In genomic region chr19:2702170-2703076, GRCh38 we compare ENCODE assay signal across 8 cellular contexts. TPM values are rescaled to one million over a fixed set of nuclear protein-coding genes. Genes with fewer than 3 reads are reported as not detected.
DNase-seq lines count a peak whose midpoint lies in the region; ATAC-seq and TF ChIP-seq lines count a peak whose summit lies in the region.

Gene GNG7, minus strand, starts transcription at chr19:2702694. Its CDS starts 182,006 bp downstream, at chr19:2520688.

- POLR2A ChIA-PET in A673 (lab: Charles Lee; ENCODE audit: low non-redundant PET) (no interaction called here), PC-3 (lab: Charles Lee; ENCODE audit: unreplicated experiment) (no interaction called here)

- peak within 1 kb of the TSS; percentile 25; the same call in 1 of the 2 replicates for H3K9ac ChIP-seq in PC-3 (ENCODE audit: low read length)

- no peaks in the 10 kb centered on the region for H3K9me2 ChIP-seq in PC-3 (replicated peaks; ENCODE audit: low read length)

- 8 to 11% methylated on average over 10 of the region's 77 CpGs for WGBS in esophagus squamous epithelium, 2 donors

- no peak within 1 kb of the TSS for H3K27ac ChIP-seq in A673 (ENCODE audit: low read depth, low read length, poor library complexity, severe bottlenecking)
- no peak within 1 kb of the TSS for H3K27ac ChIP-seq in PC-3 (ENCODE audit: low read length)
- peak within 1 kb of the TSS in 3 of 4 donors; percentile 75 to 81 (median 78) for H3K27ac ChIP-seq in esophagus squamous epithelium
- no peak within 1 kb of the TSS for H3K27ac ChIP-seq in muscle layer of duodenum (ENCODE audit: low read length)

- peaks cover 25% of the 10 kb centered on the region for H3K27me3 ChIP-seq in A673 (replicated peaks; ENCODE audit: insufficient read depth, low read depth, low read length, poor library complexity)
- H3K27me3 ChIP-seq in PC-3 (ENCODE audit: low read length): no peaks in the 10 kb centered on the region
- H3K27me3 ChIP-seq in esophagus squamous epithelium: peaks cover 0 to 10% (median 0%) of the 10 kb centered on the region in 4 donors
- H3K27me3 ChIP-seq in muscle layer of duodenum (ENCODE audit: low read depth, low read length): no peaks in the 10 kb centered on the region

- ATAC-seq in GM18868 (IDR thresholded peaks at IDR 0.05; ENCODE audit: unreplicated experiment) (peak; percentile 82), HG03354 (IDR thresholded peaks at IDR 0.05; ENCODE audit: poor library complexity, severe bottlenecking, unreplicated experiment) (peak; percentile 69), PC-3 (peak; percentile 100)

- no peaks in the 10 kb centered on the region for H3K36me3 ChIP-seq in A673 (ENCODE audit: insufficient read depth, low read length, poor library complexity, severe bottlenecking)
- H3K36me3 ChIP-seq in PC-3 (ENCODE audit: low read depth, low read length): no peaks in the 10 kb centered on the region
- no peaks in the 10 kb centered on the region for H3K36me3 ChIP-seq in esophagus squamous epithelium
- H3K36me3 ChIP-seq in muscle layer of duodenum (ENCODE audit: control insufficient read depth in 1 of 2, insufficient read depth in 2 of 2, low read length in 2 of 2): no peaks in the 10 kb centered on the region

- DNase-seq in A673 (ENCODE audit: low spot score): peak; percentile 95
- DNase-seq in PC-3: peak; percentile 81
- DNase-seq in activated T-helper 1 cell treated with Interleukin-2 at 50 U/mL for 16 hours (ENCODE audit: low read depth): peak; percentile 94
- DNase-seq in esophagus squamous epithelium (lab: John Stamatoyannopoulos, UW): peak; percentile 56
- DNase-seq in stimulated activated CD8-positive, alpha-beta memory T cell treated with anti-CD3 and anti-CD28 coated beads, Interleukin-4, amount 100 ng/mL, for 48 hours: peak; percentile 95

- H3F3A ChIP-seq in PC-3 (ENCODE audit: low read length, unreplicated experiment): no peaks in the 10 kb centered on the region

- BruUV-seq in A673 (replicated peaks; lab: Mats Ljungman, UMichigan): no TSS peak
- no TSS peak for BruUV-seq in PC-3 (replicated peaks; lab: Mats Ljungman, UMichigan)

- CTCF ChIA-PET in A673 (lab: Charles Lee): no interaction called here
- CTCF ChIA-PET in PC-3 (lab: Charles Lee): no interaction called here

- TF ChIP-seq POLR2A in esophagus squamous epithelium (IDR thresholded peaks at IDR 0.05): peak in 3 of 4 donors; percentile 46 to 86 (median 70)

- peak within 1 kb of the TSS; percentile 70 for H3K4me3 ChIP-seq in A673 (ENCODE audit: low read depth, low read length, poor library complexity, severe bottlenecking)
- H3K4me3 ChIP-seq in PC-3 (ENCODE audit: low read length): peak within 1 kb of the TSS; percentile 62
- peak within 1 kb of the TSS; percentile 33 to 77 (median 65) for H3K4me3 ChIP-seq in esophagus squamous epithelium
- peak within 1 kb of the TSS; percentile 42 to 61 for H3K4me3 ChIP-seq in muscle layer of duodenum (ENCODE audit: low read depth in 1 of 2, low read length in 2 of 2)

- TF ChIP-seq CTCF in A673 (conservative IDR thresholded peaks at IDR 0.05; ENCODE audit: low read depth, low read length) (no peak), PC-3 (conservative IDR thresholded peaks at IDR 0.05; ENCODE audit: low read depth, low read length) (no peak), esophagus squamous epithelium (IDR thresholded peaks at IDR 0.05) (no peak)

- H3K9me3 ChIP-seq in A673 (ENCODE audit: low read depth, low read length, poor library complexity, severe bottlenecking) (no peaks in the 10 kb centered on the region), PC-3 (ENCODE audit: low read length) (no peaks in the 10 kb centered on the region), esophagus squamous epithelium (no peaks in the 10 kb centered on the region), muscle layer of duodenum (ENCODE audit: control insufficient read depth in 1 of 2, low read length in 2 of 2) (no peaks in the 10 kb centered on the region)

- intact Hi-C loops in A673 (cut with micrococcal nuclease; ENCODE audit: unreplicated experiment) (no loop called here), PC-3 (cut with micrococcal nuclease) (no loop called here), esophagus squamous epithelium (cut with DNase I) (no loop called here)

- no peaks in the 10 kb centered on the region for H4K20me1 ChIP-seq in PC-3 (ENCODE audit: low read length)

- H3K4me1 ChIP-seq in A673 (ENCODE audit: insufficient read depth, low read length, poor library complexity, severe bottlenecking) (no peaks in the 10 kb centered on the region), PC-3 (ENCODE audit: insufficient read depth, low read length) (no peaks in the 10 kb centered on the region), esophagus squamous epithelium (peaks cover 2 to 31% (median 6%) of the 10 kb centered on the region in 3 donors), muscle layer of duodenum (ENCODE audit: control insufficient read depth in 1 of 2, insufficient read depth in 2 of 2, low read length in 2 of 2) (peaks cover 0 to 8% of the 10 kb centered on the region in 2 donors)

- no peaks in the 10 kb centered on the region for H3K79me2 ChIP-seq in PC-3 (ENCODE audit: low read length)

- H3K4me2 ChIP-seq in PC-3 (ENCODE audit: low read length): peak within 1 kb of the TSS; percentile 70

- peak within 1 kb of the TSS; percentile 64; the same call in 1 of the 2 replicates for H2AFZ ChIP-seq in PC-3 (ENCODE audit: low read length)

RNA-seq across cellular contexts. Expression of gene GNG7, which starts in this region (rescaled TPM):
- total RNA-seq in A673 (2021) (0.30 and 1.4 TPM in 2 replicates), PC-3 (2014; rRNA removed) (1.1 and 1.2 TPM in 2 replicates), esophagus squamous epithelium (1 to 10 TPM in 3 of 4 donors, under 1 TPM in 1; 0.57 to 3.8 (median 1.6) TPM)

Comparison
In these comparisons a context has a peak if more than half of its experiments do, and no peak if none do; other contexts are left out.
1. H3K27ac ChIP-seq: peak in esophagus squamous epithelium (3 of 4); none in A673 (single experiment), PC-3 (single experiment) and muscle layer of duodenum (single experiment).
2. Peak in every context shown above with its lines, with median percentiles within 50 percentile points of each other: DNase-seq, H3K4me3 ChIP-seq and ATAC-seq.